1 cellular context compared by ENCODE assay signal in genomic region chr10:103231047-103231551, GRCh38.
TF ChIP-seq lines count a peak whose summit lies in the region.

No MANE protein-coding gene starts in this region.

TF ChIP-seq in HepG2, 621 proteins besides CTCF, POLR2A, EP300 and RAD21 (continued from another document and continues in another):
- TF ChIP-seq AHDC1 (CRISPR knock-in tag; IDR thresholded peaks at IDR 0.05; ENCODE audit: borderline replicate concordance) (peak; percentile 32; the same call in 1 of the 2 replicates), RFX1 (IDR thresholded peaks at IDR 0.05) (no peak), HNRNPK (IDR thresholded peaks at IDR 0.05; ENCODE audit: low read depth, low read length, poor library complexity, severe bottlenecking) (no peak), DDIT3 (CRISPR knock-in tag; IDR thresholded peaks at IDR 0.05) (no peak), AGO1 (IDR thresholded peaks at IDR 0.05; ENCODE audit: low read depth, low read length, poor library complexity, severe bottlenecking) (no peak), THAP11 (CRISPR knock-in tag; IDR thresholded peaks at IDR 0.05) (peak; percentile 48), PHF21A (CRISPR knock-in tag; IDR thresholded peaks at IDR 0.05) (peak; percentile 79; the same call in 1 of the 2 replicates), TRIM24 (CRISPR knock-in tag; IDR thresholded peaks at IDR 0.05) (no peak), THAP7 (CRISPR knock-in tag; IDR thresholded peaks at IDR 0.05) (no peak), HHEX (CRISPR knock-in tag; IDR thresholded peaks at IDR 0.05) (no peak), BRCA1 (CRISPR knock-in tag; IDR thresholded peaks at IDR 0.05) (no peak), FOXO1 (CRISPR knock-in tag; IDR thresholded peaks at IDR 0.05) (peak; percentile 34; the same call in 1 of the 2 replicates), BATF2 (CRISPR knock-in tag; IDR thresholded peaks at IDR 0.05) (no peak), ZFP91 (CRISPR knock-in tag; IDR thresholded peaks at IDR 0.05; ENCODE audit: borderline replicate concordance) (no peak), EZH2 (conservative IDR thresholded peaks at IDR 0.05; ENCODE audit: low read depth, low read length) (no peak), HDAC2 (CRISPR knock-in tag; IDR thresholded peaks at IDR 0.05) (peak; percentile 84), E2F1 (CRISPR knock-in tag; IDR thresholded peaks at IDR 0.05) (no peak), RARA (CRISPR knock-in tag; IDR thresholded peaks at IDR 0.05) (peak; percentile 50; the same call in 1 of the 2 replicates), PHF8 (CRISPR knock-in tag; IDR thresholded peaks at IDR 0.05) (peak; percentile 16; the same call in 1 of the 2 replicates), FOSL2 (CRISPR knock-in tag; IDR thresholded peaks at IDR 0.05) (peak; percentile 86), ZNF776 (CRISPR knock-in tag; IDR thresholded peaks at IDR 0.05) (no peak), JUN (CRISPR knock-in tag; IDR thresholded peaks at IDR 0.05) (peak; percentile 40; the same call in 1 of the 2 replicates), ZNF777 (CRISPR knock-in tag; IDR thresholded peaks at IDR 0.05) (no peak), SNRNP70 (IDR thresholded peaks at IDR 0.05; ENCODE audit: low read depth, low read length) (no peak), ZNF33B (CRISPR knock-in tag; IDR thresholded peaks at IDR 0.05) (no peak), GLI4 (CRISPR knock-in tag; IDR thresholded peaks at IDR 0.05; ENCODE audit: borderline replicate concordance) (no peak), FOXK1 (CRISPR knock-in tag; IDR thresholded peaks at IDR 0.05; ENCODE audit: borderline replicate concordance, low read depth) (no peak), ATF4 (CRISPR knock-in tag; IDR thresholded peaks at IDR 0.05) (peak in 1 of 2 experiments; percentile 56; a peak in 2 of 4 replicates), NR0B2 (CRISPR knock-in tag; IDR thresholded peaks at IDR 0.05) (no peak), ZNF672 (CRISPR knock-in tag; IDR thresholded peaks at IDR 0.05) (no peak), ZFYVE20 (CRISPR knock-in tag; IDR thresholded peaks at IDR 0.05; ENCODE audit: borderline replicate concordance, low read depth) (no peak), RBAK (CRISPR knock-in tag; IDR thresholded peaks at IDR 0.05) (no peak), NFIB (CRISPR knock-in tag; IDR thresholded peaks at IDR 0.05; ENCODE audit: borderline replicate concordance) (no peak), EEA1 (CRISPR knock-in tag; IDR thresholded peaks at IDR 0.05; ENCODE audit: borderline replicate concordance) (no peak), ZNF790 (CRISPR knock-in tag; IDR thresholded peaks at IDR 0.05; ENCODE audit: borderline replicate concordance) (no peak), PRDM15 (CRISPR knock-in tag; IDR thresholded peaks at IDR 0.05) (no peak), TCF7L2 (IDR thresholded peaks at IDR 0.05; ENCODE audit: low read depth, low read length) (no peak), ZNF564 (CRISPR knock-in tag; IDR thresholded peaks at IDR 0.05) (no peak), ZFP36 (IDR thresholded peaks at IDR 0.05; ENCODE audit: borderline replicate concordance, low read depth, low read length, partially characterized antibody) (no peak), BCL3 (CRISPR knock-in tag; IDR thresholded peaks at IDR 0.05) (no peak), ZNF614 (CRISPR knock-in tag; IDR thresholded peaks at IDR 0.05; ENCODE audit: borderline replicate concordance) (no peak), SP140L (CRISPR knock-in tag; IDR thresholded peaks at IDR 0.05; ENCODE audit: borderline replicate concordance) (0 out of 2 replicates have a peak, but pooled peaks have one; percentile 52), SALL1 (CRISPR knock-in tag; IDR thresholded peaks at IDR 0.05) (no peak; the same call in 1 of the 2 replicates), RBFOX2 (IDR thresholded peaks at IDR 0.05; ENCODE audit: low read depth, low read length) (no peak)
